In the genomic region with DNA sequence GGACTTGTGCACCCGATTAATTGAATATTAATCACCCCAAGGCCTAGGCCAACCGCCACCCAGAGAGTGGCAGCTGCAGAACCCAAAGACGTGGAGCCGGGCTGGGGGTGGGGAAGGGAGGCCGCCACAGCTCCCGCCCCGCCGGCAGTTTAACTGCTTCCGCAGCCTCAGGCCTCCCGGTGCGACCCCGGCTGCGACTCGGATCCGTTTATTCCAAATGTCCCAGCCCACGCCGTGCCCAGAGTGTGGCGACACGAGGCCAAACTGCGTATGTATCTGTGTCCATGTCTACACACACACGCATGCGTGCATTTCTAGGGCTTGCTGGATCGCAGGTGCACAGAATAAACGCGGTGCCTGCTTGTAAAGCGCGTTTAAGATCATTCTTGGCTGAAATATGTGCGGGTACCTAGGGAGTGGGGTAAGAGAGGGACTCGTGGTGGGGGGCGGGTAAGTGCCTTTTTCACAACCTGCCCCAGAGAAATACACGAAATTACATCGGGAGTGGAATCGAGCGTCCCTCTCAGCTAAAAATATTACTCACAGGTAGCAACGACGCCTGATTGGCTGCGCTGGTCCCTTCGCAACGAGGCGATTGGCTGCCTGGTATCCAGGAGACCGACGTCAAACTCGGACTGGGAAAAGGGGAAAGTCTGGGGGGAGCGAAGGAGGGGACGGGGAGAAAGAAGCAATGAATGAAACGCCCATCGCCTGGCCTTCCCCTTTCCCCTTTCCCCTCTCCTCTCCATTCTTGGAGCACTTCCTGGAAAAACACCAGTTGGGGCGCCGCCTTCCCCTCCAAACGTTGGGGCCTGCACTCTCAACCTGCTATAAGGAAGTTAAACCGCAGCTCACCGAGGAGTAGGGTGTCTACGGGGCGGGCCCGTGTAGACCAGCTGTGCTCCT, we compare ENCODE assay signal across 8 cellular contexts. TPM values are rescaled to one million over a fixed set of nuclear protein-coding genes. Genes with fewer than 3 reads are reported as not detected.
DNase-seq lines count a peak whose midpoint lies in the region; ATAC-seq, FAIRE-seq and TF ChIP-seq lines count a peak whose summit lies in the region.

No MANE protein-coding gene starts in this region.

- TF ChIP-seq EP300 in HepG2 (IDR thresholded peaks at IDR 0.05; ENCODE audit: low read depth in 2 of 2, low read length in 2 of 2): peak in 1 of 2 experiments; percentile 76; a peak in 3 of 4 replicates
- no peak; the same call in none of the 2 replicates for TF ChIP-seq EP300 in HepG2 (CRISPR knock-in tag; IDR thresholded peaks at IDR 0.05; ENCODE audit: borderline replicate concordance)

- H3K4me3 ChIP-seq in HepG2 (replicated peaks in 1 of 3; ENCODE audit: insufficient read depth in 1 of 3, low read depth in 2 of 3, low read length in 3 of 3): peak overlapping the region; percentile 65 to 97 (median 68)

- in situ Hi-C loops in HepG2 (cut with HindIII; ENCODE audit: extremely low pct_ligation_motif_present, low pct_unique_long_range_greater_than_20kb): loop anchor here (5.0 kb wide), 1 partner anchor 80 kb away; no protein-coding TSS in a partner anchor

- TF ChIP-seq POLR2A in HepG2 (IDR thresholded peaks at IDR 0.05; ENCODE audit: insufficient read depth in 1 of 2, low read depth in 2 of 2, low read length in 2 of 2): peak; percentile 71 to 75

- H3K27ac ChIP-seq in HepG2 (ENCODE audit: extremely low read length, insufficient read depth, low read length): peak overlapping the region; percentile 95

- H3K9me3 ChIP-seq in HepG2 (ENCODE audit: low read length): no peaks in the 10 kb centered on the region

- peak; percentile 89 for FAIRE-seq in HepG2 (lab: Jason Lieb, UNC)

- peak; percentile 76 to 98 (median 94) for DNase-seq in C1 segment of cervical spinal cord (lab: John Stamatoyannopoulos, UW)
- peak; percentile 99 for DNase-seq in NCI-H774 (lab: John Stamatoyannopoulos, UW)
- peak; percentile 67 to 69 for DNase-seq in activated CD4-positive, alpha-beta T cell treated with anti-CD3 and anti-CD28 coated beads, Interleukin-2, amount 50 U/mL, for 4 hours
- DNase-seq in dermis microvascular lymphatic vessel endothelial cell (ENCODE audit: low read depth in 2 of 2): peak; percentile 92 to 96
- DNase-seq in HepG2 (ENCODE audit: low spot score): peak; percentile 95
- peak; percentile 71 for DNase-seq in stimulated activated CD4-positive, alpha-beta T cell treated with anti-CD3 and anti-CD28 coated beads, Interleukin-2, amount 100 ng/mL, for 4 hours (ENCODE audit: low read depth)

- peak overlapping the region; percentile 89 for H3K9ac ChIP-seq in HepG2 (ENCODE audit: insufficient read depth, low read depth, low read length)

- H3K79me2 ChIP-seq in HepG2 (ENCODE audit: insufficient read depth, low read length): peaks cover 47% of the 10 kb centered on the region

- TF ChIP-seq CTCF in HepG2 (CRISPR knock-in tag; IDR thresholded peaks at IDR 0.05): peak; percentile 23; the same call in 1 of the 2 replicates

- H3K4me1 ChIP-seq in HepG2 (ENCODE audit: insufficient read depth, low read length): peaks cover 42% of the 10 kb centered on the region

- CTCF ChIA-PET in HepG2 (lab: Yijun Ruan, JAX; ENCODE audit: low intra/inter-chr PET ratio, low total read pairs): no interaction called here

- WGBS in HepG2 (ENCODE audit: low lambda C conversion rate): under 1% methylated on average over 51 of the region's 55 CpGs

- peak overlapping the region; percentile 98 for H3K4me2 ChIP-seq in HepG2 (ENCODE audit: low read depth, low read length)

- H4K20me1 ChIP-seq in HepG2 (ENCODE audit: insufficient read depth, low read length): peaks cover 33% of the 10 kb centered on the region

- no peak overlapping the region for H2AFZ ChIP-seq in HepG2 (ENCODE audit: low read length)

- intact Hi-C loops in HepG2 (cut with micrococcal nuclease; ENCODE audit: unreplicated experiment): loop anchor here (2.0 kb wide), 2 partner anchors 18 to 26 kb away; no protein-coding TSS in a partner anchor

- ATAC-seq in GM19397 (IDR thresholded peaks at IDR 0.05; ENCODE audit: unreplicated experiment) (peak; percentile 25), HG03575 (IDR thresholded peaks at IDR 0.05; ENCODE audit: extremely low read depth, insufficient number of reproducible peaks, low FRiP score, unreplicated experiment) (peak; percentile 31), HepG2 (peak; percentile 79)

- H3K27me3 ChIP-seq in HepG2 (ENCODE audit: control insufficient read depth in 1 of 2, insufficient read depth in 2 of 2, low read length in 2 of 2): no peaks in the 10 kb centered on the region; a peak in 1 of 5 replicates

- H3K36me3 ChIP-seq in HepG2 (replicated peaks in 1 of 2; ENCODE audit: control insufficient read depth in 1 of 2, insufficient read depth in 2 of 2, low read length in 2 of 2): peaks cover 4 to 11% of the 10 kb centered on the region in 2 experiments; a peak in 4 of 5 replicates

- BruUV-seq in HepG2 (replicated peaks; lab: Mats Ljungman, UMichigan): TSS peak; percentile 90

- POLR2A ChIA-PET in HepG2 (lab: Yijun Ruan, JAX): interaction anchor here (0.5 to 9.6 kb wide), 30 partner anchors 9 to 329 kb away, joined by 3 to 510 read pairs (median 9); partner anchors contain the start of genes LUC7L3 and SPAG9

- peak; percentile 57 for TF ChIP-seq RAD21 in HepG2 (CRISPR knock-in tag; IDR thresholded peaks at IDR 0.05)

TF ChIP-seq in HepG2, 621 proteins besides CTCF, POLR2A, EP300 and RAD21 (continues in another document):
- no peak; the same call in 1 of the 2 replicates for TF ChIP-seq ZNF256 (CRISPR knock-in tag; conservative IDR thresholded peaks at IDR 0.05)
- TF ChIP-seq ZNF549 (CRISPR knock-in tag; IDR thresholded peaks at IDR 0.05): no peak
- TF ChIP-seq, protein P1, sequence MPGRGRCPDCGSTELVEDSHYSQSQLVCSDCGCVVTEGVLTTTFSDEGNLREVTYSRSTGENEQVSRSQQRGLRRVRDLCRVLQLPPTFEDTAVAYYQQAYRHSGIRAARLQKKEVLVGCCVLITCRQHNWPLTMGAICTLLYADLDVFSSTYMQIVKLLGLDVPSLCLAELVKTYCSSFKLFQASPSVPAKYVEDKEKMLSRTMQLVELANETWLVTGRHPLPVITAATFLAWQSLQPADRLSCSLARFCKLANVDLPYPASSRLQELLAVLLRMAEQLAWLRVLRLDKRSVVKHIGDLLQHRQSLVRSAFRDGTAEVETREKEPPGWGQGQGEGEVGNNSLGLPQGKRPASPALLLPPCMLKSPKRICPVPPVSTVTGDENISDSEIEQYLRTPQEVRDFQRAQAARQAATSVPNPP (CRISPR knock-in tag; IDR thresholded peaks at IDR 0.05): peak; percentile 7; the same call in 1 of the 2 replicates

RNA-seq across cellular contexts. Expression of gene TOB1, which starts 1.0 kb away (rescaled TPM):
- total RNA-seq in dermis microvascular lymphatic vessel endothelial cell (2.8 and 3.0 TPM in 2 replicates), HepG2 (2016; rRNA removed; fragmentation: Illumina TruSeq; extraction: Trizol) (19.4 and 21.9 TPM in 2 replicates)
- 4.8 and 6.1 TPM in 2 replicates for total RNA-seq in HepG2 (2016; cell fraction: cytosol; rRNA removed; fragmentation: Illumina TruSeq; extraction: Trizol; ENCODE audit: low read depth)
- 15.4 and 18.3 TPM in 2 replicates for total RNA-seq in HepG2 (2016; cell fraction: insoluble cytoplasmic fraction; rRNA removed; fragmentation: Illumina TruSeq; extraction: Trizol)
- 17.3 and 20.5 TPM in 2 replicates for total RNA-seq in HepG2 (2016; cell fraction: membrane; rRNA removed; fragmentation: Illumina TruSeq; extraction: Trizol)
- 32.5 and 39.5 TPM in 2 replicates for total RNA-seq in HepG2 (2016; cell fraction: nucleus; rRNA removed; fragmentation: Illumina TruSeq; extraction: Trizol)
- 52.5 and 57.7 TPM in 2 replicates for polyA plus RNA-seq in HepG2 (2011; rRNA removed)
- 34.6 and 53.8 TPM in 2 replicates for polyA plus RNA-seq in HepG2 (2011; cell fraction: cytosol; rRNA removed)
- polyA plus RNA-seq in HepG2 (2011; cell fraction: nucleus; rRNA removed): 22.7 and 27.8 TPM in 2 replicates
- polyA plus RNA-seq in HepG2 (2012): 77.1 and 86.3 TPM in 2 replicates
- 11.4 and 11.5 TPM in 2 replicates for polyA plus RNA-seq in HepG2 (2016; cell fraction: cytosol; fragmentation: Illumina TruSeq; extraction: Trizol; ENCODE audit: low read depth)
- polyA plus RNA-seq in HepG2 (2016; cell fraction: insoluble cytoplasmic fraction; fragmentation: Illumina TruSeq; extraction: Trizol; ENCODE audit: low read depth): 38.0 and 41.3 TPM in 2 replicates
- polyA plus RNA-seq in HepG2 (2016; cell fraction: membrane; fragmentation: Illumina TruSeq; extraction: Trizol; ENCODE audit: low read depth): 23.3 and 26.8 TPM in 2 replicates
- 96.0 and 102 TPM in 2 replicates for polyA plus RNA-seq in HepG2 (2016; cell fraction: nucleus; fragmentation: Illumina TruSeq; extraction: Trizol; ENCODE audit: insufficient read depth, low read depth)
- 82.9 and 106 TPM in 2 replicates for polyA minus RNA-seq in HepG2 (2011; rRNA and poly(A)+ RNA removed; ENCODE audit: low replicate concordance)
- 53.5 and 57.1 TPM in 2 replicates for polyA minus RNA-seq in HepG2 (2011; cell fraction: cytosol; rRNA and poly(A)+ RNA removed)
- 28.7 and 29.6 TPM in 2 replicates for polyA minus RNA-seq in HepG2 (2011; cell fraction: nucleus; rRNA and poly(A)+ RNA removed)

RNA-seq across cellular contexts. Expression of gene WFIKKN2, which starts 31.8 kb away (rescaled TPM):
- under 0.01 TPM in 1 of 2 replicates, not detected in the other for total RNA-seq in dermis microvascular lymphatic vessel endothelial cell
- not detected in 2 replicates for total RNA-seq in HepG2 (2016; rRNA removed; fragmentation: Illumina TruSeq; extraction: Trizol)
- total RNA-seq in HepG2 (2016; cell fraction: cytosol; rRNA removed; fragmentation: Illumina TruSeq; extraction: Trizol; ENCODE audit: low read depth): not detected in 2 replicates
- total RNA-seq in HepG2 (2016; cell fraction: insoluble cytoplasmic fraction; rRNA removed; fragmentation: Illumina TruSeq; extraction: Trizol): 0.02 TPM in 1 of 2 replicates, not detected in the other
- not detected in 2 replicates for total RNA-seq in HepG2 (2016; cell fraction: membrane; rRNA removed; fragmentation: Illumina TruSeq; extraction: Trizol)
- not detected in 2 replicates for total RNA-seq in HepG2 (2016; cell fraction: nucleus; rRNA removed; fragmentation: Illumina TruSeq; extraction: Trizol)
- not detected in 2 replicates for polyA plus RNA-seq in HepG2 (2011; rRNA removed)
- 0.01 TPM in 2 replicates for polyA plus RNA-seq in HepG2 (2011; cell fraction: cytosol; rRNA removed)
- 0.06 TPM in 1 of 2 replicates, not detected in the other for polyA plus RNA-seq in HepG2 (2011; cell fraction: nucleus; rRNA removed)
- not detected in 2 replicates for polyA plus RNA-seq in HepG2 (2012)
- polyA plus RNA-seq in HepG2 (2016; cell fraction: cytosol; fragmentation: Illumina TruSeq; extraction: Trizol; ENCODE audit: low read depth): not detected in 2 replicates
- not detected in 2 replicates for polyA plus RNA-seq in HepG2 (2016; cell fraction: insoluble cytoplasmic fraction; fragmentation: Illumina TruSeq; extraction: Trizol; ENCODE audit: low read depth)
- not detected in 2 replicates for polyA plus RNA-seq in HepG2 (2016; cell fraction: membrane; fragmentation: Illumina TruSeq; extraction: Trizol; ENCODE audit: low read depth)
- 0.12 TPM in 1 of 2 replicates, not detected in the other for polyA plus RNA-seq in HepG2 (2016; cell fraction: nucleus; fragmentation: Illumina TruSeq; extraction: Trizol; ENCODE audit: insufficient read depth, low read depth)
- polyA minus RNA-seq in HepG2 (2011; rRNA and poly(A)+ RNA removed; ENCODE audit: low replicate concordance): not detected in 2 replicates
- not detected in 2 replicates for polyA minus RNA-seq in HepG2 (2011; cell fraction: cytosol; rRNA and poly(A)+ RNA removed)
- not detected in 2 replicates for polyA minus RNA-seq in HepG2 (2011; cell fraction: nucleus; rRNA and poly(A)+ RNA removed)

Comparison
In these comparisons a context has a peak if more than half of its experiments do, and no peak if none do; other contexts are left out.
1. Peak in every context shown above with its lines: DNase-seq, ATAC-seq, H3K4me3 ChIP-seq and H3K27ac ChIP-seq.
2. ATAC-seq: peak in every context shown above with its lines; median percentile 79 in HepG2; 31 in HG03575; 25 in GM19397.